Comparison of ENCODE assay signal across 9 cellular contexts in the genomic region with DNA sequence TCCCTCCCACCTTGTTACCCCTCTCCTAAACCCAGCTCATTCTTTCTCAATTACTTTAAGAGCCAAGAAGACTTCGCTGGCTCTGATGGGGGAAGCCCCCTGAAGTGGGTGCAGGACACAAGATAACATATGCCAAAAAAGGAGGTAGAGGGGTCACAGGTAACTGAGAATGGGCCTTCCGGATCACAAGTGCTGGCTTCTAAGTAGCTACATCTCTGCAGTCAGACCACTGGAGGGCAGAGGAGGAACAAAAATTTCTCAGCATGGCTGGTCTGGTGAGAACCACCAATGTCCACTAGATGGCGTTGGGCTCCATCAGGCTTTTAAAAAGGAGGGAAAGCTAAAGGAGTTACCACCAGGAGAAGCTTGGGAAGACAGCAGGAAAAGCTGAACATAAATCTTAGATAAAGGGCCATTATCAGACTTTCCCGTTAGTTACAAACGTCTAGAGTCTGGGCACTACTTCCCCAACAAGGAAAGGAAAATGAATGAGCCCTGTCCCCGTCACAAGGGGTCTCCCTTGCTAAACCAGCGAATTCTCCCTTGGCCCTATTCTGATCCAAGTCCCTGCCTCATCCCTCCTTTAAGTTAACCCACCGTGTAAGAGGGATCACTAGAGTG. TPM values are rescaled to one million over a fixed set of nuclear protein-coding genes. Genes with fewer than 3 reads are reported as not detected.
DNase-seq lines count a peak whose midpoint lies in the region; ATAC-seq and TF ChIP-seq lines count a peak whose summit lies in the region.
"Had no signal": no experiment of that assay in that cellular context is flagged by ENCODE, and none has a peak within 500 bp of the region (broad histone marks: within the 10 kb centered on the region; RNA-seq: fewer than 3 reads in every experiment).

No MANE protein-coding gene starts in this region.

- DNase-seq in SK-N-SH (peak; percentile 89), body of pancreas (peak; percentile 85 to 90 (median 87)), iris pigment epithelial cell (ENCODE audit: low read depth) (peak; percentile 89), DMS 273 treated with DMSO at 0.1 percent for 48 hours (lab: John Stamatoyannopoulos, UW) (no peak), DMS 273 (lab: John Stamatoyannopoulos, UW; ENCODE audit: unreplicated experiment) (no peak)
- peak; percentile 45 to 49 for DNase-seq in stimulated activated CD4-positive, alpha-beta T cell treated with anti-CD3 and anti-CD28 coated beads, Interleukin-1b, Interleukin-23, amount 100 ng/mL, for 1 hour (ENCODE audit: low read depth in 2 of 2)

- ATAC-seq in HG02852 (IDR thresholded peaks at IDR 0.05; ENCODE audit: unreplicated experiment) (peak; percentile 58), body of pancreas (peak; percentile 84)

- H2AFZ ChIP-seq in SK-N-SH (ENCODE audit: low read depth) = no peak overlapping the region

- 35% methylated on average over 8 of the region's 8 CpGs for WGBS in SK-N-SH (ENCODE audit: low lambda C conversion rate)
- 26 to 28% methylated on average over 8 of the region's 8 CpGs for WGBS in body of pancreas, 2 donors

- intact Hi-C loops in body of pancreas (cut with DNase I) = no loop called here

- H3K9ac ChIP-seq in SK-N-SH = no peak overlapping the region

- no peak for TF ChIP-seq POLR2A in body of pancreas (IDR thresholded peaks at IDR 0.05)

- TF ChIP-seq RAD21 in SK-N-SH (IDR thresholded peaks at IDR 0.05; ENCODE audit: low read length) = peak; percentile 77

- CTCF ChIA-PET in SK-N-SH (lab: Yijun Ruan, JAX) = interaction anchor here (0.5 to 33.1 kb wide), 52 partner anchors 10 to 226 kb away, joined by 3 to 1566 read pairs (median 5); a partner anchor contains a TSS

- peaks cover 34% of the 10 kb centered on the region for H3F3A ChIP-seq in SK-N-SH (replicated peaks; ENCODE audit: insufficient read depth)

- POLR2A ChIA-PET in SK-N-SH (lab: Yijun Ruan, JAX) = interaction anchor here (0.8 to 1.8 kb wide), 4 partner anchors 10 to 83 kb away, joined by 3 to 11 read pairs (median 5); a partner anchor contains a TSS

- peak overlapping the region; percentile 35 to 40; a peak in 3 of 4 replicates for H3K27ac ChIP-seq in SK-N-SH (ENCODE audit: low read depth in 2 of 2, low read length in 1 of 2)
- H3K27ac ChIP-seq in body of pancreas = peak overlapping the region in 2 of 4 donors; percentile 11 to 19

- peaks cover 68% of the 10 kb centered on the region for H3K79me2 ChIP-seq in SK-N-SH (ENCODE audit: insufficient read depth)

- H3K9me3 ChIP-seq in SK-N-SH (no peaks in the 10 kb centered on the region), body of pancreas (no peaks in the 10 kb centered on the region)

- TF ChIP-seq CTCF in GM12801 (IDR thresholded peaks at IDR 0.05; ENCODE audit: extremely low read depth, insufficient read length) (peak; percentile 95), SK-N-SH (IDR thresholded peaks at IDR 0.05) (peak; percentile 99), body of pancreas (IDR thresholded peaks at IDR 0.05) (peak; percentile 89 to 99 (median 99))

- H3K4me3 ChIP-seq in SK-N-SH (ENCODE audit: low read depth in 2 of 2, low read length in 1 of 2) (peak overlapping the region in 1 of 2 experiments; percentile 50; a peak in 1 of 4 replicates), body of pancreas (no peak overlapping the region)

- H3K4me1 ChIP-seq in SK-N-SH (ENCODE audit: control insufficient read depth in 1 of 2, insufficient read depth in 2 of 2, low read depth in 1 of 2, low read length in 1 of 2) (peaks cover 20 to 35% of the 10 kb centered on the region in 2 experiments), body of pancreas (peaks cover 28% of the 10 kb centered on the region)

- H3K36me3 ChIP-seq in SK-N-SH (replicated peaks in 1 of 2; ENCODE audit: control insufficient read depth in 1 of 2, insufficient read depth in 2 of 2, low read length in 1 of 2) (peaks cover 50 to 56% of the 10 kb centered on the region in 2 experiments), body of pancreas (replicated peaks in 1 of 2; ENCODE audit: insufficient read depth in 1 of 2, low read depth in 2 of 2) (peaks cover 6 to 22% of the 10 kb centered on the region in 2 donors)

- no peaks in the 10 kb centered on the region for H3K9me2 ChIP-seq in SK-N-SH

- H3K4me2 ChIP-seq in SK-N-SH = peak overlapping the region; percentile 45; the same call in 1 of the 2 replicates

- H3K27me3 ChIP-seq in SK-N-SH (ENCODE audit: insufficient read depth) (no peaks in the 10 kb centered on the region), body of pancreas (no peaks in the 10 kb centered on the region)

- H4K20me1 ChIP-seq in SK-N-SH (ENCODE audit: insufficient read depth) = peaks cover 39% of the 10 kb centered on the region

- TF ChIP-seq EP300 in SK-N-SH (IDR thresholded peaks at IDR 0.05; ENCODE audit: borderline replicate concordance in 1 of 2, low read depth in 1 of 2, low read length in 1 of 2) = no peak

TF ChIP-seq in SK-N-SH, 30 proteins besides CTCF, POLR2A, EP300 and RAD21 (continues in another document):
- TF ChIP-seq, protein P1, sequence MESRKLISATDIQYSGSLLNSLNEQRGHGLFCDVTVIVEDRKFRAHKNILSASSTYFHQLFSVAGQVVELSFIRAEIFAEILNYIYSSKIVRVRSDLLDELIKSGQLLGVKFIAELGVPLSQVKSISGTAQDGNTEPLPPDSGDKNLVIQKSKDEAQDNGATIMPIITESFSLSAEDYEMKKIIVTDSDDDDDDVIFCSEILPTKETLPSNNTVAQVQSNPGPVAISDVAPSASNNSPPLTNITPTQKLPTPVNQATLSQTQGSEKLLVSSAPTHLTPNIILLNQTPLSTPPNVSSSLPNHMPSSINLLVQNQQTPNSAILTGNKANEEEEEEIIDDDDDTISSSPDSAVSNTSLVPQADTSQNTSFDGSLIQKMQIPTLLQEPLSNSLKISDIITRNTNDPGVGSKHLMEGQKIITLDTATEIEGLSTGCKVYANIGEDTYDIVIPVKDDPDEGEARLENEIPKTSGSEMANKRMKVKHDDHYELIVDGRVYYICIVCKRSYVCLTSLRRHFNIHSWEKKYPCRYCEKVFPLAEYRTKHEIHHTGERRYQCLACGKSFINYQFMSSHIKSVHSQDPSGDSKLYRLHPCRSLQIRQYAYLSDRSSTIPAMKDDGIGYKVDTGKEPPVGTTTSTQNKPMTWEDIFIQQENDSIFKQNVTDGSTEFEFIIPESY (IDR thresholded peaks at IDR 0.05; ENCODE audit: borderline replicate concordance, low read depth) = no peak
- no peak for TF ChIP-seq FOXM1 (IDR thresholded peaks at IDR 0.05; ENCODE audit: low read depth)
- TF ChIP-seq TAF1 (IDR thresholded peaks at IDR 0.05; ENCODE audit: borderline replicate concordance, low read depth, low read length) = no peak
- no peak for TF ChIP-seq JUND (IDR thresholded peaks at IDR 0.05)
- peak; percentile 64 for TF ChIP-seq CHD2 (IDR thresholded peaks at IDR 0.05; ENCODE audit: low read length, partially characterized antibody)
- TF ChIP-seq TCF12 (IDR thresholded peaks at IDR 0.05) = no peak
- no peak for TF ChIP-seq GATA2 (CRISPR knock-in tag; IDR thresholded peaks at IDR 0.05)
- TF ChIP-seq, protein P2, sequence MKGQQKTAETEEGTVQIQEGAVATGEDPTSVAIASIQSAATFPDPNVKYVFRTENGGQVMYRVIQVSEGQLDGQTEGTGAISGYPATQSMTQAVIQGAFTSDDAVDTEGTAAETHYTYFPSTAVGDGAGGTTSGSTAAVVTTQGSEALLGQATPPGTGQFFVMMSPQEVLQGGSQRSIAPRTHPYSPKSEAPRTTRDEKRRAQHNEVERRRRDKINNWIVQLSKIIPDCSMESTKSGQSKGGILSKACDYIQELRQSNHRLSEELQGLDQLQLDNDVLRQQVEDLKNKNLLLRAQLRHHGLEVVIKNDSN (IDR thresholded peaks at IDR 0.05; ENCODE audit: borderline replicate concordance, low read depth) = no peak
- TF ChIP-seq TEAD4 (IDR thresholded peaks at IDR 0.05; ENCODE audit: borderline replicate concordance, insufficient read depth) = no peak
- TF ChIP-seq FOSL2 (IDR thresholded peaks at IDR 0.05; ENCODE audit: borderline replicate concordance, low read depth) = no peak
- no peak for TF ChIP-seq GABPA (IDR thresholded peaks at IDR 0.05; ENCODE audit: low read depth)
- no peak for TF ChIP-seq RFX5 (IDR thresholded peaks at IDR 0.05; ENCODE audit: low read length)

RNA-seq across cellular contexts. Expression of a gene that starts 11.6 kb away (rescaled TPM):
- polyA plus RNA-seq in SK-N-SH (2012; rRNA removed) = 30.8 and 36.7 TPM in 2 replicates
- 5.2 and 9.5 TPM in 2 replicates for polyA plus RNA-seq in SK-N-SH (2012; cell fraction: cytosol; rRNA removed)
- 289 and 297 TPM in 2 replicates for polyA plus RNA-seq in SK-N-SH (2012; cell fraction: nucleus; rRNA removed)
- 1 to 10 TPM; 4.9 to 9.9 TPM for total RNA-seq in body of pancreas

RNA-seq across cellular contexts. Expression of a gene that starts 26.0 kb away (rescaled TPM):
- 159 and 195 TPM in 2 replicates for polyA plus RNA-seq in SK-N-SH (2012; rRNA removed)
- 67.5 and 71.7 TPM in 2 replicates for polyA plus RNA-seq in SK-N-SH (2012; cell fraction: cytosol; rRNA removed)
- polyA plus RNA-seq in SK-N-SH (2012; cell fraction: nucleus; rRNA removed) = 543 and 819 TPM in 2 replicates
- total RNA-seq in body of pancreas = 100 to 1,000 TPM in 1 of 2 donors, 10 to 100 TPM in 1; 91.6 to 110 TPM

RNA-seq across cellular contexts. Expression of a gene that starts 26.4 kb away (rescaled TPM):
- 55.2 and 73.3 TPM in 2 replicates for polyA plus RNA-seq in SK-N-SH (2012; rRNA removed)
- 58.8 and 59.3 TPM in 2 replicates for polyA plus RNA-seq in SK-N-SH (2012; cell fraction: cytosol; rRNA removed)
- polyA plus RNA-seq in SK-N-SH (2012; cell fraction: nucleus; rRNA removed) = 28.4 and 47.1 TPM in 2 replicates
- 1 to 10 TPM; 3.6 to 7.0 TPM for total RNA-seq in body of pancreas

RNA-seq across cellular contexts. Expression of a gene that starts 26.9 kb away (rescaled TPM):
- not detected in 2 replicates for polyA plus RNA-seq in SK-N-SH (2012; rRNA removed)
- not detected in 2 replicates for polyA plus RNA-seq in SK-N-SH (2012; cell fraction: cytosol; rRNA removed)
- not detected in 2 replicates for polyA plus RNA-seq in SK-N-SH (2012; cell fraction: nucleus; rRNA removed)
- not detected for total RNA-seq in body of pancreas
- total RNA-seq: urinary bladder had no signal
- polyA plus RNA-seq: urinary bladder had no signal

RNA-seq across cellular contexts. Expression of a gene that starts 34.2 kb away (rescaled TPM):
- polyA plus RNA-seq in SK-N-SH (2012; rRNA removed) = 337 and 401 TPM in 2 replicates
- polyA plus RNA-seq in SK-N-SH (2012; cell fraction: cytosol; rRNA removed) = 295 and 345 TPM in 2 replicates
- polyA plus RNA-seq in SK-N-SH (2012; cell fraction: nucleus; rRNA removed) = 185 and 217 TPM in 2 replicates
- total RNA-seq in body of pancreas = 10 to 100 TPM; 47.0 to 93.3 TPM

Comparison
In these comparisons a context has a peak if more than half of its experiments do, and no peak if none do; other contexts are left out.
1. DNase-seq: peak in SK-N-SH (single experiment), body of pancreas (4 of 4), iris pigment epithelial cell (single experiment) and stimulated activated CD4-positive, alpha-beta T cell treated with anti-CD3 and anti-CD28 coated beads, Interleukin-1b, Interleukin-23, amount 100 ng/mL, for 1 hour (2 of 2); none in DMS 273 treated with DMSO at 0.1 percent for 48 hours (single experiment) and DMS 273 (single experiment).
2. Peak in every context shown above with its lines, with median percentiles within 50 percentile points of each other: CTCF ChIP-seq.